In the genomic region with DNA sequence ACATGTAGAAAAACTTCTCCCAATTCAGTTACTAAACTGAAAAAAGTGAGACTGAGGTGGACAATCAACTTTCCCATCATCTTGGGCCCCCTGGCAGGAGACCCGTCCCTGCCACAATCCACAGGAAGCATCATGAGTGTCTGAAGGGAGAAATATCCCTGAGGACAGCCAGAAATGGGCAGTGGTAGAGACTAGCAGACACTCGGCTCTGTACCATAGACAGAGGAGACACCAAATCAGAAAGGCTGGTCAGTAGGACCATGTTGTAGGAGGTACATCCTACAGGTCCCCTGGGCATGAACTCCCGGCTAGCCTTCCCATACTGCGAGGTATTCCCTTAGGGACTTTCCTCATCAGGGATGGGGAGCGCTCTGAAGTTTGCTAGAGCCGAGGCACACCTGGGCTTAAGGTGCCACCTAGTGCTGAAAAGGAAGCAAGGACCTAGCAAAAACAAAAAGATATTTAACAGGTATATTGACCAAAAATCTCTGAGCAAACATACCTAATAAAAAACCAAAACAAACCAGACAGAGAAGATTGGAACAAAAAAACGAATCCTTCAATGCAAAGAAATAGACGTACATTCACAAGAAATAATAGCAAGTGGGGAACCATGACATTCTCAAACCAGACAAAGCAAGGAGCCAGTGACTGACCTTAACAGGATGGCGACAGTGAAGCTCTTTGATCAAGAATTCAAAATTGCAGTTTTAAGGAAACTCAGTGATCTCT, we compare ENCODE assay signal across 8 cellular contexts. TPM values are rescaled to one million over a fixed set of nuclear protein-coding genes. Genes with fewer than 3 reads are reported as not detected.
DNase-seq lines count a peak whose midpoint lies in the region; ATAC-seq and TF ChIP-seq lines count a peak whose summit lies in the region.

No MANE protein-coding gene starts in this region.

- no peaks in the 10 kb centered on the region for H3K9me3 ChIP-seq in DOHH2 (ENCODE audit: control insufficient read depth, insufficient read depth, low read length)
- H3K9me3 ChIP-seq in WERI-Rb-1 (ENCODE audit: severe bottlenecking), result peaks cover 8% of the 10 kb centered on the region
- peaks cover 0 to 12% of the 10 kb centered on the region in 2 donors for H3K9me3 ChIP-seq in left lung

- DNase-seq in LNCaP clone FGC (ENCODE audit: low read depth) (peak; percentile 27), WERI-Rb-1 (peak; percentile 65), left lung (no peak)
- no peak for DNase-seq in activated naive CD4-positive, alpha-beta T cell treated with anti-CD3 and anti-CD28 coated beads, Interleukin-2, amount 50 U/mL, for 16 hours

- H3K27ac ChIP-seq in DOHH2 (ENCODE audit: low read depth, low read length) (no peak overlapping the region), WERI-Rb-1 (no peak overlapping the region), left lung (no peak overlapping the region)

- H3K79me2 ChIP-seq in DOHH2 (ENCODE audit: control insufficient read depth, low read length), result no peaks in the 10 kb centered on the region

- ATAC-seq in left lung, result peak; percentile 94
- ATAC-seq in GM21717 (IDR thresholded peaks at IDR 0.05; ENCODE audit: unreplicated experiment), result no peak
- no peak for ATAC-seq in GM19455 (IDR thresholded peaks at IDR 0.05; ENCODE audit: unreplicated experiment)
- no peak for ATAC-seq in GM18511 (IDR thresholded peaks at IDR 0.05; ENCODE audit: unreplicated experiment)

- no peaks in the 10 kb centered on the region for H3F3A ChIP-seq in DOHH2 (ENCODE audit: control insufficient read depth, insufficient read depth)

- intact Hi-C loops in left lung (cut with DNase I), result no loop called here

- H3K4me2 ChIP-seq in DOHH2 (ENCODE audit: low read length), result no peak overlapping the region

- no peaks in the 10 kb centered on the region for H3K36me3 ChIP-seq in DOHH2 (ENCODE audit: control insufficient read depth, low read length)
- no peaks in the 10 kb centered on the region for H3K36me3 ChIP-seq in WERI-Rb-1
- H3K36me3 ChIP-seq in left lung, result no peaks in the 10 kb centered on the region

- H4K20me1 ChIP-seq in DOHH2 (ENCODE audit: control insufficient read depth, insufficient read depth, low read depth, low read length), result no peaks in the 10 kb centered on the region

- H3K27me3 ChIP-seq in DOHH2 (ENCODE audit: control insufficient read depth, low read length) (peaks cover 23% of the 10 kb centered on the region), WERI-Rb-1 (ENCODE audit: insufficient read depth, low read depth, severe bottlenecking) (no peaks in the 10 kb centered on the region), left lung (no peaks in the 10 kb centered on the region)

- no peak overlapping the region for H3K4me3 ChIP-seq in DOHH2 (ENCODE audit: low read length)
- H3K4me3 ChIP-seq in LNCaP clone FGC (ENCODE audit: low read depth, low read length), result no peak overlapping the region
- H3K4me3 ChIP-seq in WERI-Rb-1 (ENCODE audit: low read depth, low read length), result no peak overlapping the region
- no peak overlapping the region for H3K4me3 ChIP-seq in left lung

- TF ChIP-seq CTCF in DOHH2 (IDR thresholded peaks at IDR 0.05; ENCODE audit: low read depth, low read length, poor library complexity, severe bottlenecking) (peak; percentile 58), LNCaP clone FGC (IDR thresholded peaks at IDR 0.05; ENCODE audit: control insufficient read depth, extremely low read depth, insufficient read depth) (peak; percentile 87), WERI-Rb-1 (IDR thresholded peaks at IDR 0.05; ENCODE audit: low read depth, low read length) (peak; percentile 77), left lung (IDR thresholded peaks at IDR 0.05) (peak in 1 of 2 donors; percentile 22)

- no peaks in the 10 kb centered on the region for H3K9me2 ChIP-seq in DOHH2 (replicated peaks; ENCODE audit: control insufficient read depth, low read length)

- no peaks in the 10 kb centered on the region for H3K4me1 ChIP-seq in DOHH2 (ENCODE audit: control insufficient read depth, low read length)
- no peaks in the 10 kb centered on the region for H3K4me1 ChIP-seq in left lung

RNA-seq across cellular contexts. Expression of a gene that starts 55.6 kb away (rescaled TPM):
- 10 to 100 TPM in 1 of 2 donors, 1 to 10 TPM in 1; 9.7 to 13.3 TPM for total RNA-seq in left lung

RNA-seq across cellular contexts. Expression of a gene that starts 55.6 kb away (rescaled TPM):
- total RNA-seq in left lung, result 1 to 10 TPM; 3.3 to 3.6 TPM

Comparison
In these comparisons a context has a peak if more than half of its experiments do, and no peak if none do; other contexts are left out.
1. DNase-seq: peak in LNCaP clone FGC (single experiment) and WERI-Rb-1 (single experiment); none in left lung (0 of 2) and activated naive CD4-positive, alpha-beta T cell treated with anti-CD3 and anti-CD28 coated beads, Interleukin-2, amount 50 U/mL, for 16 hours (single experiment).